21 cellular contexts compared by ENCODE assay signal in genomic region chr12:62606654-62607053, GRCh38.
DNase-seq lines count a peak whose midpoint lies in the region; TF ChIP-seq lines count a peak whose summit lies in the region.
"Had no signal": no experiment of that assay in that cellular context is flagged by ENCODE, and none has a peak within 500 bp of the region (broad histone marks: within the 10 kb centered on the region; RNA-seq: fewer than 3 reads in every experiment).

No MANE protein-coding gene starts in this region.

- H3K36me3 Mint-ChIP-seq in osteocyte (ENCODE audit: unreplicated experiment): peaks cover 16% of the 10 kb centered on the region

- peaks cover 19% of the 10 kb centered on the region for H3K79me2 ChIP-seq in Karpas-422 (ENCODE audit: low read length)

- H3K4me3 Mint-ChIP-seq in osteocyte (ENCODE audit: unreplicated experiment): peak overlapping the region; percentile 18
- H3K4me3 Mint-ChIP-seq: activated naive CD8-positive, alpha-beta T cell treated with anti-CD3 and anti-CD28 coated beads for 36 hours; B cell had no signal

- H3K9me2 ChIP-seq in Karpas-422 (replicated peaks; ENCODE audit: insufficient read depth, low read length): no peaks in the 10 kb centered on the region

- no peaks in the 10 kb centered on the region for H3K36me3 ChIP-seq in Karpas-422 (ENCODE audit: insufficient read depth, low read length)
- no peaks in the 10 kb centered on the region for H3K36me3 ChIP-seq in ectodermal cell (ENCODE audit: control insufficient read depth, insufficient read depth, low read length)
- H3K36me3 ChIP-seq: brain microvascular endothelial cell, suprapubic skin had no signal

- H3K4me2 ChIP-seq in Karpas-422 (ENCODE audit: low read depth, low read length, poor library complexity, severe bottlenecking): no peak overlapping the region

- 93 to 95% methylated on average over 1 of the region's 1 CpG for WGBS in ectodermal cell, 2 experiments

- DNase-seq in ELR (ENCODE audit: low read depth) (peak; percentile 23), Karpas-422 (peak; percentile 51), osteocyte (ENCODE audit: extremely low spot score, unreplicated experiment) (no peak), NCI-H2107 (lab: John Stamatoyannopoulos, UW) (no peak), GM19240 (ENCODE audit: insufficient read length, low spot score) (no peak), activated gamma-delta T cell treated with Interleukin-2 at 50 U/mL for 16 hours (no peak)
- DNase-seq: activated CD4-positive, CD25-positive, alpha-beta regulatory T cell treated with anti-CD3 and anti-CD28 coated beads, Interleukin-2, amount 50 U/mL, for 72 hours; activated CD8-positive, alpha-beta memory T cell treated with anti-CD3 and anti-CD28 coated beads for 24 hours; activated naive CD8-positive, alpha-beta T cell treated with anti-CD3 and anti-CD28 coated beads for 36 hours; activated T-cell treated with anti-CD3 and anti-CD28 coated beads, Interleukin-2, amount 50 U/mL, for 72 hours; brain microvascular endothelial cell; cortex of kidney; H9; midbrain; NCI-H1694; NCI-H345; T1000 had no signal

- H3K9me3 Mint-ChIP-seq in osteocyte (ENCODE audit: unreplicated experiment): no peaks in the 10 kb centered on the region
- H3K9me3 Mint-ChIP-seq: activated naive CD8-positive, alpha-beta T cell treated with anti-CD3 and anti-CD28 coated beads for 36 hours; activated T-cell treated with anti-CD3 and anti-CD28 coated beads, Interleukin-2, amount 50 U/mL, for 72 hours; H9 had no signal

- H3K4me1 ChIP-seq in Karpas-422 (ENCODE audit: low read length) (peaks cover 22% of the 10 kb centered on the region), ectodermal cell (ENCODE audit: control insufficient read depth, insufficient read depth, low read length) (peaks cover 8% of the 10 kb centered on the region)

- H2AFZ ChIP-seq in Karpas-422 (ENCODE audit: low read length): no peak overlapping the region

- no peaks in the 10 kb centered on the region for H3K27me3 Mint-ChIP-seq in osteocyte (ENCODE audit: unreplicated experiment)
- H3K27me3 Mint-ChIP-seq: activated naive CD8-positive, alpha-beta T cell treated with anti-CD3 and anti-CD28 coated beads for 36 hours; B cell had no signal

- H3K4me1 Mint-ChIP-seq in osteocyte (ENCODE audit: unreplicated experiment): peaks cover 48% of the 10 kb centered on the region

- H3K27ac Mint-ChIP-seq in osteocyte (ENCODE audit: unreplicated experiment): peak overlapping the region; percentile 57
- H3K27ac Mint-ChIP-seq: activated naive CD8-positive, alpha-beta T cell treated with anti-CD3 and anti-CD28 coated beads for 36 hours; activated T-cell treated with anti-CD3 and anti-CD28 coated beads, Interleukin-2, amount 50 U/mL, for 72 hours; B cell; H9 had no signal

- no peak overlapping the region for H3K27ac ChIP-seq in Karpas-422 (ENCODE audit: low read length)
- H3K27ac ChIP-seq in ectodermal cell (ENCODE audit: insufficient read depth, low read depth, low read length, poor library complexity, severe bottlenecking): peak overlapping the region; percentile 4
- H3K27ac ChIP-seq: brain microvascular endothelial cell, SK-N-MC, suprapubic skin had no signal

- H4K20me1 ChIP-seq in Karpas-422 (ENCODE audit: insufficient read depth, low read depth, low read length): no peaks in the 10 kb centered on the region; the same call in 1 of the 2 replicates

- no peak for TF ChIP-seq CTCF in osteocyte (IDR thresholded peaks at IDR 0.05)

- no peak overlapping the region for H3K9ac ChIP-seq in Karpas-422 (ENCODE audit: low read length)

- H3K9me3 ChIP-seq in Karpas-422 (ENCODE audit: low read length): no peaks in the 10 kb centered on the region
- H3K9me3 ChIP-seq in ectodermal cell (ENCODE audit: control insufficient read depth, low read length): peaks cover 2% of the 10 kb centered on the region
- H3K9me3 ChIP-seq: suprapubic skin had no signal

- H3K4me3 ChIP-seq in Karpas-422 (ENCODE audit: low read length): no peak overlapping the region
- no peak overlapping the region for H3K4me3 ChIP-seq in ectodermal cell (ENCODE audit: insufficient read depth, low read depth, low read length)
- H3K4me3 ChIP-seq: SK-N-MC, suprapubic skin had no signal

- H3K27me3 ChIP-seq in Karpas-422 (ENCODE audit: low read length): no peaks in the 10 kb centered on the region
- H3K27me3 ChIP-seq in ectodermal cell (ENCODE audit: control insufficient read depth, insufficient read depth, low read length, poor library complexity, severe bottlenecking): no peaks in the 10 kb centered on the region
- H3K27me3 ChIP-seq: brain microvascular endothelial cell, suprapubic skin had no signal

Comparison
In these comparisons a context has a peak if more than half of its experiments do, and no peak if none do; other contexts are left out.
1. DNase-seq: peak in ELR (single experiment) and Karpas-422 (single experiment); none in osteocyte (single experiment), NCI-H2107 (single experiment), GM19240 (single experiment) and activated gamma-delta T cell treated with Interleukin-2 at 50 U/mL for 16 hours (single experiment).